Comparison of ENCODE assay signal across 16 cellular contexts in genomic region chr5:39197556-39197955, GRCh38. TPM values are rescaled to one million over a fixed set of nuclear protein-coding genes. Genes with fewer than 3 reads are reported as not detected.
DNase-seq lines count a peak whose midpoint lies in the region; ATAC-seq and TF ChIP-seq lines count a peak whose summit lies in the region.
"Had no signal": no experiment of that assay in that cellular context is flagged by ENCODE, and none has a peak within 500 bp of the region (broad histone marks: within the 10 kb centered on the region; RNA-seq: fewer than 3 reads in every experiment).

No MANE protein-coding gene starts in this region.

- ATAC-seq in HCT116 (peak; percentile 89), HG02763 (IDR thresholded peaks at IDR 0.05; ENCODE audit: unreplicated experiment) (no peak)
- ATAC-seq in activated naive CD4-positive, alpha-beta T cell treated with anti-CD3 and anti-CD28 coated beads, Interleukin-2, amount 50 U/mL, for 72 hours, result peak; percentile 58 to 60
- ATAC-seq: heart right ventricle had no signal

- no peak for TF ChIP-seq CTCF in HCT116 (IDR thresholded peaks at IDR 0.05 in 2 of 3, conservative IDR thresholded peaks at IDR 0.05 in 1 of 3; ENCODE audit: borderline replicate concordance in 1 of 3, insufficient read depth in 1 of 3, low read depth in 2 of 3, low read length in 2 of 3)
- TF ChIP-seq CTCF in hepatocyte (IDR thresholded peaks at IDR 0.05; ENCODE audit: poor library complexity), result no peak

- TF ChIP-seq POLR2A in HCT116 (IDR thresholded peaks at IDR 0.05; ENCODE audit: borderline replicate concordance, extremely low read depth, insufficient read depth, insufficient read length), result no peak

- peak overlapping the region; percentile 42 for H4K8ac ChIP-seq in trophoblast cell (ENCODE audit: low read depth, low read length)

- no peak overlapping the region for H4K12ac ChIP-seq in trophoblast cell (ENCODE audit: low read depth, low read length)

- BruUV-seq in HCT116 (replicated peaks; lab: Mats Ljungman, UMichigan), result no TSS peak

- H3K9me3 Mint-ChIP-seq in activated naive CD4-positive, alpha-beta T cell treated with anti-CD3 and anti-CD28 coated beads, Interleukin-2, amount 50 U/mL, for 72 hours, result no peaks in the 10 kb centered on the region
- H3K9me3 Mint-ChIP-seq: IgD-negative memory B cell had no signal

- H3K36me3 ChIP-seq in HCT116 (ENCODE audit: control insufficient read depth in 1 of 2, insufficient read depth in 2 of 2, low read length in 2 of 2) (no peaks in the 10 kb centered on the region), trophoblast cell (ENCODE audit: control insufficient read depth in 1 of 2, insufficient read depth in 2 of 2, low read length in 2 of 2) (no peaks in the 10 kb centered on the region), hepatocyte (replicated peaks; ENCODE audit: insufficient read depth, low read depth) (no peaks in the 10 kb centered on the region)
- H3K36me3 ChIP-seq: transverse colon had no signal

- no peak overlapping the region for H2BK120ac ChIP-seq in trophoblast cell (ENCODE audit: insufficient read depth, low read length, poor library complexity)

- H3K9me2 ChIP-seq in HCT116 (ENCODE audit: insufficient read depth) (no peaks in the 10 kb centered on the region), hepatocyte (replicated peaks; ENCODE audit: insufficient read depth) (no peaks in the 10 kb centered on the region)

- H3K79me2 ChIP-seq in HCT116 (ENCODE audit: insufficient read depth, low read length) (no peaks in the 10 kb centered on the region), trophoblast cell (ENCODE audit: control insufficient read depth, insufficient read depth, low read length, poor library complexity) (peaks cover 2% of the 10 kb centered on the region), hepatocyte (no peaks in the 10 kb centered on the region)

- TF ChIP-seq RAD21 in HCT116 (IDR thresholded peaks at IDR 0.05; ENCODE audit: low read depth), result no peak

- peak overlapping the region; percentile 66 for H3K4me2 ChIP-seq in HCT116 (ENCODE audit: low read length)
- no peak overlapping the region for H3K4me2 ChIP-seq in trophoblast cell (ENCODE audit: low read length)
- H3K4me2 ChIP-seq in hepatocyte, result no peak overlapping the region

- no peak overlapping the region for H3K4ac ChIP-seq in trophoblast cell (ENCODE audit: low read depth, low read length)

- WGBS in trophoblast cell (ENCODE audit: extremely low coverage, insufficient coverage, insufficient read length), result no CpG with 5 or more reads among the region's 4 CpGs
- 94% methylated on average over 4 of the region's 4 CpGs for WGBS in hepatocyte (ENCODE audit: low lambda C conversion rate, missing lambda C conversion rate)

- peaks cover 4% of the 10 kb centered on the region for H3K79me1 ChIP-seq in trophoblast cell (ENCODE audit: low read length)

- H3K4me3 ChIP-seq in HCT116 (replicated peaks in 1 of 2; ENCODE audit: low read depth in 1 of 2, low read length in 2 of 2) (no peak overlapping the region), trophoblast cell (ENCODE audit: low read depth, low read length) (no peak overlapping the region), hepatocyte (no peak overlapping the region)
- H3K4me3 ChIP-seq: lung, transverse colon had no signal

- H2AFZ ChIP-seq in HCT116 (ENCODE audit: low read depth, low read length, poor library complexity, severe bottlenecking) (peak overlapping the region; percentile 89), trophoblast cell (ENCODE audit: insufficient read depth, low read length, poor library complexity) (no peak overlapping the region), hepatocyte (no peak overlapping the region)

- H3K23ac ChIP-seq in trophoblast cell (ENCODE audit: low read length), result no peak overlapping the region

- peak overlapping the region; percentile 19 for H3K14ac ChIP-seq in trophoblast cell (ENCODE audit: low read length)

- H4K20me1 ChIP-seq in HCT116 (ENCODE audit: insufficient read depth) (no peaks in the 10 kb centered on the region), hepatocyte (ENCODE audit: insufficient read depth, poor library complexity, severe bottlenecking) (no peaks in the 10 kb centered on the region)

- H2BK12ac ChIP-seq in trophoblast cell (ENCODE audit: low read length), result peak overlapping the region; percentile 70

- RAD21 ChIA-PET in HCT116 (lab: Charles Lee; ENCODE audit: low non-redundant PET in 1 of 2, low total read pairs in 2 of 2, uncharacterized antibody in 2 of 2, unreplicated experiment in 2 of 2), result interaction anchor here in 1 of 2 experiments (0.7 kb wide), 1 partner anchor 204 kb away, joined by 3 read pairs; no protein-coding TSS in a partner anchor

- H3K9me3 ChIP-seq in HCT116 (ENCODE audit: control insufficient read depth in 1 of 2, insufficient read depth in 1 of 2, low read depth in 1 of 2, low read length in 2 of 2) (no peaks in the 10 kb centered on the region), trophoblast cell (ENCODE audit: insufficient read depth, low read depth, low read length) (no peaks in the 10 kb centered on the region), hepatocyte (ENCODE audit: low read depth) (no peaks in the 10 kb centered on the region)
- H3K9me3 ChIP-seq: heart right ventricle, transverse colon had no signal

- intact Hi-C loops in HCT116 (cut with micrococcal nuclease), result no loop called here

- H3K27ac ChIP-seq in HCT116 (ENCODE audit: low read depth, low read length) (no peak overlapping the region), trophoblast cell (ENCODE audit: low read depth, low read length) (no peak overlapping the region), hepatocyte (no peak overlapping the region)

- POLR2A ChIA-PET in HCT116 (lab: Charles Lee), result no interaction called here

- no peak overlapping the region for H3K27ac Mint-ChIP-seq in activated naive CD4-positive, alpha-beta T cell treated with anti-CD3 and anti-CD28 coated beads, Interleukin-2, amount 50 U/mL, for 72 hours
- H3K27ac Mint-ChIP-seq: IgD-negative memory B cell, progenitor cell of endocrine pancreas had no signal

- H3K27me3 ChIP-seq in HCT116 (ENCODE audit: insufficient read depth, low read length) (no peaks in the 10 kb centered on the region), trophoblast cell (ENCODE audit: insufficient read depth, low read length) (no peaks in the 10 kb centered on the region), hepatocyte (no peaks in the 10 kb centered on the region)
- H3K27me3 ChIP-seq: transverse colon had no signal

- peak overlapping the region; percentile 32 for H2BK5ac ChIP-seq in trophoblast cell (ENCODE audit: low read depth, low read length, poor library complexity)

- H3K36me3 Mint-ChIP-seq in activated naive CD4-positive, alpha-beta T cell treated with anti-CD3 and anti-CD28 coated beads, Interleukin-2, amount 50 U/mL, for 72 hours, result peaks cover 32 to 35% of the 10 kb centered on the region in 2 donors
- H3K36me3 Mint-ChIP-seq: IgD-negative memory B cell had no signal

- H3K4me1 ChIP-seq in HCT116 (ENCODE audit: control insufficient read depth in 1 of 2, insufficient read depth in 2 of 2, low read length in 2 of 2) (peaks cover 16 to 25% of the 10 kb centered on the region in 2 experiments; a peak in 3 of 4 replicates), trophoblast cell (ENCODE audit: control insufficient read depth in 1 of 2, insufficient read depth in 2 of 2, low read length in 2 of 2) (peaks cover 6 to 11% of the 10 kb centered on the region in 2 experiments), hepatocyte (ENCODE audit: insufficient read depth) (peaks cover 5% of the 10 kb centered on the region)
- H3K4me1 ChIP-seq: transverse colon had no signal

- H3K9ac ChIP-seq in HCT116 (ENCODE audit: low read length) (no peak overlapping the region), trophoblast cell (ENCODE audit: low read length) (no peak overlapping the region)

- H2AK5ac ChIP-seq in trophoblast cell (ENCODE audit: low read length), result no peak overlapping the region

- H3K18ac ChIP-seq in trophoblast cell (ENCODE audit: low read length), result no peak overlapping the region

- H4K91ac ChIP-seq in trophoblast cell (ENCODE audit: low read depth, low read length), result peak overlapping the region; percentile 56

- DNase-seq in HCT116 (ENCODE audit: low read depth, low spot score) (peak; percentile 10), trophoblast cell (no peak), NCI-H226 (no peak), HK-2 (ENCODE audit: unreplicated experiment) (no peak), hepatocyte (ENCODE audit: low spot score) (no peak)
- peak; percentile 57 to 59 for DNase-seq in activated CD4-positive, alpha-beta T cell treated with anti-CD3 and anti-CD28 coated beads for 4 hours
- DNase-seq in activated naive CD4-positive, alpha-beta T cell treated with anti-CD3 and anti-CD28 coated beads, Interleukin-2, amount 50 U/mL, for 72 hours (ENCODE audit: low spot score in 2 of 2), result no peak
- DNase-seq: amniotic stem cell, GF-D8, heart right ventricle, NCI-H2029, transverse colon had no signal

- CTCF ChIA-PET in HCT116 (lab: Charles Lee), result no interaction called here

TF ChIP-seq in HCT116, 20 proteins besides CTCF, POLR2A, EP300 and RAD21:
- TF ChIP-seq SRF (IDR thresholded peaks at IDR 0.05; ENCODE audit: low read depth) (no peak), ZNF274 (IDR thresholded peaks at IDR 0.05; ENCODE audit: low read depth, low read length) (no peak)
TF ChIP-seq in HCT116: peak in this region for 0.

RNA-seq across cellular contexts. Expression of gene FYB1, which starts 21.8 kb away (rescaled TPM):
- total RNA-seq in HCT116 (2021; ENCODE audit: unreplicated experiment) (0.42 TPM), hepatocyte (2.4 and 2.6 TPM in 2 replicates)
- not detected in 2 replicates for polyA plus RNA-seq in HCT116 (2012)
- total RNA-seq in activated naive CD4-positive, alpha-beta T cell treated with anti-CD3 and anti-CD28 coated beads, Interleukin-2, amount 50 U/mL, for 72 hours, result 100 to 1,000 TPM; 161 to 168 TPM
- polyA plus RNA-seq in trophoblast cell (2013), result 58.3 and 63.0 TPM in 2 replicates
- 1.1 and 1.2 TPM in 2 replicates for polyA plus RNA-seq in hepatocyte
- total RNA-seq: progenitor cell of endocrine pancreas had no signal

Comparison
In these comparisons a context has a peak if more than half of its experiments do, and no peak if none do; other contexts are left out.
1. DNase-seq: peak in HCT116 (single experiment) and activated CD4-positive, alpha-beta T cell treated with anti-CD3 and anti-CD28 coated beads for 4 hours (2 of 2); none in activated naive CD4-positive, alpha-beta T cell treated with anti-CD3 and anti-CD28 coated beads, Interleukin-2, amount 50 U/mL, for 72 hours (0 of 2), trophoblast cell (0 of 2), NCI-H226 (single experiment), HK-2 (single experiment) and hepatocyte (single experiment).
2. RNA of gene FYB1, which starts 21.8 kb away (total RNA-seq): 161 to 168 TPM in activated naive CD4-positive, alpha-beta T cell treated with anti-CD3 and anti-CD28 coated beads, Interleukin-2, amount 50 U/mL, for 72 hours; 2.4 to 2.6 TPM in hepatocyte and 0.42 TPM in HCT116 (single experiment); every median in the first group is over 10 times any median in the second.